Comparison of ENCODE assay signal across 8 cellular contexts in genomic region chr5:77852514-77853352, GRCh38.
DNase-seq lines count a peak whose midpoint lies in the region; ATAC-seq and TF ChIP-seq lines count a peak whose summit lies in the region.

No MANE protein-coding gene starts in this region.

- H3K9me3 Mint-ChIP-seq in stimulated activated memory B cell treated with anti-CD40 and anti-IgM and Interleukin-4, amounts not matched to agents 10 μg/mL and 1 μg/mL and 100 μg/mL, for 72 hours, result no peaks in the 10 kb centered on the region

- no peaks in the 10 kb centered on the region for H3K27me3 Mint-ChIP-seq in stimulated activated memory B cell treated with anti-CD40 and anti-IgM and Interleukin-4, amounts not matched to agents 10 μg/mL and 1 μg/mL and 100 μg/mL, for 72 hours

- peak; percentile 56 for ATAC-seq in GM19023 (IDR thresholded peaks at IDR 0.05; ENCODE audit: unreplicated experiment)
- ATAC-seq in HG03520 (IDR thresholded peaks at IDR 0.05; ENCODE audit: unreplicated experiment), result peak; percentile 62
- peak; percentile 84 for ATAC-seq in stimulated activated memory B cell treated with anti-CD40 and anti-IgM and Interleukin-4, amounts not matched to agents 10 μg/mL and 1 μg/mL and 100 μg/mL, for 72 hours

- no peak for TF ChIP-seq CTCF in BJ (IDR thresholded peaks at IDR 0.05; ENCODE audit: insufficient read depth, low read depth, low read length)
- TF ChIP-seq CTCF in lower leg skin (IDR thresholded peaks at IDR 0.05), result no peak

- peaks cover 7 to 13% of the 10 kb centered on the region in 2 donors for H3K4me1 ChIP-seq in duodenal mucosa (ENCODE audit: control insufficient read depth in 1 of 2, insufficient read depth in 2 of 2, low read length in 2 of 2)

- no peaks in the 10 kb centered on the region for H3K9me3 ChIP-seq in duodenal mucosa (ENCODE audit: control insufficient read depth in 1 of 2, low read length in 2 of 2)

- no peak for TF ChIP-seq POLR2A in lower leg skin (IDR thresholded peaks at IDR 0.05)

- H3K4me3 ChIP-seq in BJ (ENCODE audit: low read depth, low read length) (peak overlapping the region; percentile 58), duodenal mucosa (ENCODE audit: low read depth in 1 of 2, low read length in 2 of 2) (peak overlapping the region; percentile 71), lower leg skin (ENCODE audit: low read depth, poor library complexity, severe bottlenecking) (peak overlapping the region; percentile 19)

- no peak overlapping the region for H3K27ac ChIP-seq in duodenal mucosa (ENCODE audit: low read depth, low read length)

- POLR2A ChIA-PET in BJ (lab: Charles Lee), result interaction anchor here (0.5 kb wide), 1 partner anchor 105 kb away, joined by 3 read pairs; no protein-coding TSS in a partner anchor

- intact Hi-C loops in lower leg skin (cut with DNase I; ENCODE audit: low total_unique reads), result no loop called here

- 6% methylated on average over 15 to 28 of the region's 28 CpGs for WGBS in lower leg skin, 2 donors

- H3K9ac ChIP-seq in duodenal mucosa (ENCODE audit: low read depth in 1 of 2, low read length in 2 of 2), result no peak overlapping the region

- CTCF ChIA-PET in BJ (lab: Yijun Ruan, JAX), result no interaction called here

- no peaks in the 10 kb centered on the region; the same call in 1 of the 2 replicates for H3K27me3 ChIP-seq in BJ (ENCODE audit: control insufficient read depth, insufficient read depth, low read length)
- H3K27me3 ChIP-seq in duodenal mucosa (ENCODE audit: control insufficient read depth in 1 of 2, insufficient read depth in 2 of 2, low read length in 2 of 2), result peaks cover 19 to 55% of the 10 kb centered on the region in 2 donors

- H3K27ac Mint-ChIP-seq in stimulated activated memory B cell treated with anti-CD40 and anti-IgM and Interleukin-4, amounts not matched to agents 10 μg/mL and 1 μg/mL and 100 μg/mL, for 72 hours, result peak overlapping the region; percentile 76

- H3K36me3 ChIP-seq in BJ (ENCODE audit: control insufficient read depth, insufficient read depth, low read length) (no peaks in the 10 kb centered on the region), duodenal mucosa (ENCODE audit: control insufficient read depth in 1 of 2, insufficient read depth in 2 of 2, low read length in 2 of 2) (no peaks in the 10 kb centered on the region)

- H3K36me3 Mint-ChIP-seq in stimulated activated memory B cell treated with anti-CD40 and anti-IgM and Interleukin-4, amounts not matched to agents 10 μg/mL and 1 μg/mL and 100 μg/mL, for 72 hours, result no peaks in the 10 kb centered on the region

- H3K4me1 Mint-ChIP-seq in stimulated activated memory B cell treated with anti-CD40 and anti-IgM and Interleukin-4, amounts not matched to agents 10 μg/mL and 1 μg/mL and 100 μg/mL, for 72 hours, result peaks cover 26% of the 10 kb centered on the region

- peak overlapping the region; percentile 76 for H3K4me3 Mint-ChIP-seq in stimulated activated memory B cell treated with anti-CD40 and anti-IgM and Interleukin-4, amounts not matched to agents 10 μg/mL and 1 μg/mL and 100 μg/mL, for 72 hours

- DNase-seq in BJ (ENCODE audit: low read depth) (peak; percentile 19), T1000 (lab: John Stamatoyannopoulos, UW) (peak; percentile 55), lower leg skin (ENCODE audit: low spot score in 2 of 2) (no peak), NCI-H2196 treated with DMSO at 0.1 percent for 48 hours (lab: John Stamatoyannopoulos, UW; ENCODE audit: unreplicated experiment) (no peak)

Comparison
In these comparisons a context has a peak if more than half of its experiments do, and no peak if none do; other contexts are left out.
1. DNase-seq: peak in BJ (single experiment) and T1000 (single experiment); none in lower leg skin (0 of 2) and NCI-H2196 treated with DMSO at 0.1 percent for 48 hours (single experiment).
2. H3K4me3 ChIP-seq: peak in every context shown above with its lines; median percentile 71 in duodenal mucosa; 58 in BJ; 19 in lower leg skin.
3. Peak in every context shown above with its lines, with median percentiles within 50 percentile points of each other: ATAC-seq.